ENCODE assay signal across 22 cellular contexts in the genomic region with DNA sequence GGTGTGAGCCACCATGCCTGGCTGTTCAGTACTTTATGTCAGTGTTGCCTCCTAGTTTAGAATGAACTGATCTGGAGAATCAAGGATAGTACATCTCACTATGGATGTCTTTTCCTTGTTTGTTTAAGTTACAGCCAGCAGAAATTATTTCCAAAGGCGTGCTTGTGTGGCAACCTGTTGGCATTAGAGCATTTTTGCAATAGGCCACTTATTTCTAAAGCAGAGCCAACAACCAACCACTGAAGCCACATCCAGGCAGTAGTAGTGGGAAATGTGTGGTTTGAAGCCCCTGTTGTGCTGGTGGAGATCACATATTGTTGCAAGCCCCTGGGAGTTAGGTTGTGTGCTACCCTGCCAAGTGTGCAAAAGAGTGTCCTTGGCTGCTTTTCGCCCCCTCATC. TPM values are rescaled to one million over a fixed set of nuclear protein-coding genes. Genes with fewer than 3 reads are reported as not detected.
DNase-seq lines count a peak whose midpoint lies in the region; ATAC-seq, FAIRE-seq and TF ChIP-seq lines count a peak whose summit lies in the region.
"Had no signal": no experiment of that assay in that cellular context is flagged by ENCODE, and none has a peak within 500 bp of the region (broad histone marks: within the 10 kb centered on the region; RNA-seq: fewer than 3 reads in every experiment).

No MANE protein-coding gene starts in this region.

- CTCF ChIA-PET in HEK293 (lab: Yijun Ruan, JAX) (interaction anchor here (0.6 kb wide), 1 partner anchor 526 kb away, joined by 5 read pairs; no protein-coding TSS in a partner anchor), HepG2 (lab: Yijun Ruan, JAX; ENCODE audit: low intra/inter-chr PET ratio, low total read pairs) (no interaction called here), A673 (lab: Charles Lee) (no interaction called here)

- no peak for TF ChIP-seq POLR2A in HepG2 (IDR thresholded peaks at IDR 0.05; ENCODE audit: insufficient read depth in 1 of 2, low read depth in 2 of 2, low read length in 2 of 2)

- no peak overlapping the region for H3K27ac ChIP-seq in HEK293 (ENCODE audit: extremely low read depth, low read depth, low read length)
- H3K27ac ChIP-seq in astrocyte (ENCODE audit: low read depth, low read length), result no peak overlapping the region
- no peak overlapping the region for H3K27ac ChIP-seq in HepG2 (ENCODE audit: extremely low read length, insufficient read depth, low read length)
- H3K27ac ChIP-seq in thoracic aorta, result peak overlapping the region; percentile 94 to 98
- no peak overlapping the region for H3K27ac ChIP-seq in A673 (ENCODE audit: low read depth, low read length, poor library complexity, severe bottlenecking)

- DNase-seq in astrocyte (ENCODE audit: low read depth) (no peak), HepG2 (ENCODE audit: low spot score) (no peak), thoracic aorta (ENCODE audit: low spot score) (no peak), NCI-H1092 treated with DMSO at 0.1 percent for 48 hours (lab: John Stamatoyannopoulos, UW) (no peak), NCI-H2196 treated with DMSO at 0.1 percent for 48 hours (lab: John Stamatoyannopoulos, UW; ENCODE audit: unreplicated experiment) (no peak), DMS53 treated with DMSO at 0.1 percent for 48 hours (lab: John Stamatoyannopoulos, UW; ENCODE audit: unreplicated experiment) (no peak), A673 (ENCODE audit: low spot score) (no peak)
- DNase-seq: activated B cell treated with CpG ODN at 0.5 μM for 24 hours; anterior cingulate cortex; DMS 273 treated with DMSO at 0.1 percent for 48 hours; immature natural killer cell; KBM-7; NCI-H1436 treated with DMSO at 0.1 percent for 48 hours; NCI-H226; NK-92 treated with Interleukin-12 subunit alpha and Interleukin-12 subunit beta, amount 100 ng/mL, for 24 hours; SIG-M5; T-helper 17 cell had no signal

- POLR2A ChIA-PET in HEK293 (lab: Yijun Ruan, JAX) (no interaction called here), HepG2 (lab: Yijun Ruan, JAX) (no interaction called here), A673 (lab: Charles Lee; ENCODE audit: low non-redundant PET) (no interaction called here)

- no peak for ATAC-seq in HepG2
- no peak for ATAC-seq in thoracic aorta (ENCODE audit: insufficient number of reproducible peaks, low FRiP score, low read depth)
- ATAC-seq: natural killer cell treated with Interleukin-12 subunit alpha and Interleukin-12 subunit beta and Interleukin-15 and Interleukin-18, amount 100 ng/mL, for 72 hours; T-helper 17 cell had no signal

- in situ Hi-C loops in HepG2 (cut with HindIII; ENCODE audit: extremely low pct_ligation_motif_present, low pct_unique_long_range_greater_than_20kb), result no loop called here

- H3K36me3 ChIP-seq in HEK293 (ENCODE audit: control insufficient read depth in 2 of 2, insufficient read depth in 1 of 2, low read length in 2 of 2) (no peaks in the 10 kb centered on the region), astrocyte (ENCODE audit: insufficient read depth, low read length) (no peaks in the 10 kb centered on the region), HepG2 (replicated peaks in 1 of 2; ENCODE audit: control insufficient read depth in 1 of 2, insufficient read depth in 2 of 2, low read length in 2 of 2) (no peaks in the 10 kb centered on the region; a peak in 1 of 5 replicates), thoracic aorta (no peaks in the 10 kb centered on the region), A673 (ENCODE audit: insufficient read depth, low read length, poor library complexity, severe bottlenecking) (no peaks in the 10 kb centered on the region)

- no peak for TF ChIP-seq RAD21 in HepG2 (CRISPR knock-in tag; IDR thresholded peaks at IDR 0.05)

- H3K4me1 ChIP-seq in HEK293 (ENCODE audit: control insufficient read depth, insufficient read depth, low read length), result peaks cover 5% of the 10 kb centered on the region; the same call in 1 of the 2 replicates
- peaks cover 11% of the 10 kb centered on the region for H3K4me1 ChIP-seq in astrocyte (ENCODE audit: insufficient read depth, low read length)
- peaks cover 40% of the 10 kb centered on the region for H3K4me1 ChIP-seq in HepG2 (ENCODE audit: insufficient read depth, low read length)
- peaks cover 33 to 61% of the 10 kb centered on the region in 2 donors for H3K4me1 ChIP-seq in thoracic aorta (ENCODE audit: control insufficient read depth in 1 of 2, low read depth in 2 of 2)
- H3K4me1 ChIP-seq in A673 (ENCODE audit: insufficient read depth, low read length, poor library complexity, severe bottlenecking), result peaks cover 51% of the 10 kb centered on the region

- H3K4me3 Mint-ChIP-seq in astrocyte (ENCODE audit: unreplicated experiment), result peak overlapping the region; percentile 47
- H3K4me3 Mint-ChIP-seq: activated B cell treated with CpG ODN at 0.5 μM for 24 hours; B cell; immature natural killer cell; natural killer cell treated with Interleukin-12 subunit alpha and Interleukin-12 subunit beta and Interleukin-15 and Interleukin-18, amount 100 ng/mL, for 72 hours; T-helper 17 cell had no signal

- no TSS peak for BruUV-seq in HepG2 (replicated peaks; lab: Mats Ljungman, UMichigan)
- no TSS peak for BruUV-seq in A673 (replicated peaks; lab: Mats Ljungman, UMichigan)

- whole genome bisulfite sequencing in HepG2 (ENCODE audit: low lambda C conversion rate), result 94% methylated on average over 2 of the region's 2 CpGs

- H4K20me1 ChIP-seq in astrocyte (ENCODE audit: insufficient read depth, low read length) (peaks cover 56% of the 10 kb centered on the region), HepG2 (ENCODE audit: insufficient read depth, low read length) (0 out of 2 replicates have a peak, but pooled peaks cover 11% of the 10 kb centered on the region)

- H3K4me2 ChIP-seq in astrocyte (ENCODE audit: low read length) (peak overlapping the region; percentile 95), HepG2 (ENCODE audit: low read depth, low read length) (peak overlapping the region; percentile 28)

- H3K9me3 ChIP-seq in HEK293 (ENCODE audit: control insufficient read depth, insufficient read depth, low read depth, low read length), result no peaks in the 10 kb centered on the region
- H3K9me3 ChIP-seq in astrocyte (ENCODE audit: insufficient read depth, low read depth, low read length), result no peaks in the 10 kb centered on the region
- no peaks in the 10 kb centered on the region for H3K9me3 ChIP-seq in HepG2 (ENCODE audit: low read length)
- H3K9me3 ChIP-seq in thoracic aorta, result no peaks in the 10 kb centered on the region
- no peaks in the 10 kb centered on the region for H3K9me3 ChIP-seq in A673 (ENCODE audit: low read depth, low read length, poor library complexity, severe bottlenecking)

- H3K27me3 ChIP-seq in astrocyte (ENCODE audit: insufficient read depth, low read length), result no peaks in the 10 kb centered on the region
- H3K27me3 ChIP-seq in HepG2 (ENCODE audit: control insufficient read depth in 1 of 2, insufficient read depth in 2 of 2, low read length in 2 of 2), result no peaks in the 10 kb centered on the region; a peak in 1 of 5 replicates
- H3K27me3 ChIP-seq in thoracic aorta (replicated peaks; ENCODE audit: insufficient read depth), result no peaks in the 10 kb centered on the region
- no peaks in the 10 kb centered on the region for H3K27me3 ChIP-seq in A673 (replicated peaks; ENCODE audit: insufficient read depth, low read depth, low read length, poor library complexity)

- H3K4me1 Mint-ChIP-seq in astrocyte (ENCODE audit: low read depth, unreplicated experiment), result peaks cover 16% of the 10 kb centered on the region

- H3K79me2 ChIP-seq in astrocyte (ENCODE audit: insufficient read depth, low read length), result peaks cover 84% of the 10 kb centered on the region
- peaks cover 77% of the 10 kb centered on the region for H3K79me2 ChIP-seq in HepG2 (ENCODE audit: insufficient read depth, low read length)

- H3K36me3 Mint-ChIP-seq in astrocyte (ENCODE audit: low read depth, unreplicated experiment), result peaks cover 10% of the 10 kb centered on the region
- H3K36me3 Mint-ChIP-seq: immature natural killer cell; natural killer cell treated with Interleukin-12 subunit alpha and Interleukin-12 subunit beta and Interleukin-15 and Interleukin-18, amount 100 ng/mL, for 72 hours had no signal

- TF ChIP-seq CTCF in HEK293 (tag by site-specific recombination; IDR thresholded peaks at IDR 0.05), result no peak
- TF ChIP-seq CTCF in astrocyte (IDR thresholded peaks at IDR 0.05; ENCODE audit: insufficient read depth, low read depth, low read length), result no peak
- TF ChIP-seq CTCF in HepG2 (CRISPR knock-in tag; IDR thresholded peaks at IDR 0.05), result no peak
- TF ChIP-seq CTCF in thoracic aorta (IDR thresholded peaks at IDR 0.05), result no peak
- TF ChIP-seq CTCF in A673 (conservative IDR thresholded peaks at IDR 0.05; ENCODE audit: low read depth, low read length), result no peak

- H3K4me3 ChIP-seq in HEK293 (ENCODE audit: low read depth, low read length) (no peak overlapping the region), astrocyte (ENCODE audit: insufficient read depth, low read depth, low read length) (no peak overlapping the region), HepG2 (replicated peaks in 1 of 3; ENCODE audit: insufficient read depth in 1 of 3, low read depth in 2 of 3, low read length in 3 of 3) (no peak overlapping the region; a peak in 1 of 6 replicates), thoracic aorta (peak overlapping the region; percentile 96), A673 (ENCODE audit: low read depth, low read length, poor library complexity, severe bottlenecking) (no peak overlapping the region)

- H2AFZ ChIP-seq in astrocyte (ENCODE audit: low read depth, low read length), result no peak overlapping the region
- H2AFZ ChIP-seq in HepG2 (ENCODE audit: low read length), result no peak overlapping the region

- no peaks in the 10 kb centered on the region for H3K27me3 Mint-ChIP-seq in astrocyte (ENCODE audit: low read depth, unreplicated experiment)
- H3K27me3 Mint-ChIP-seq: activated B cell treated with CpG ODN at 0.5 μM for 24 hours; B cell; natural killer cell treated with Interleukin-12 subunit alpha and Interleukin-12 subunit beta and Interleukin-15 and Interleukin-18, amount 100 ng/mL, for 72 hours; T-helper 17 cell had no signal

- no peak overlapping the region for H3K27ac Mint-ChIP-seq in astrocyte (ENCODE audit: unreplicated experiment)
- H3K27ac Mint-ChIP-seq: activated B cell treated with CpG ODN at 0.5 μM for 24 hours; B cell; immature natural killer cell; natural killer cell treated with Interleukin-12 subunit alpha and Interleukin-12 subunit beta and Interleukin-15 and Interleukin-18, amount 100 ng/mL, for 72 hours; T-helper 17 cell had no signal

- FAIRE-seq in astrocyte (lab: Jason Lieb, UNC) (no peak), HepG2 (lab: Jason Lieb, UNC) (no peak)
- FAIRE-seq: colon, GM18507 had no signal

- intact Hi-C loops in HepG2 (cut with micrococcal nuclease; ENCODE audit: unreplicated experiment), result loop anchor here (5.0 kb wide), 2 partner anchors 43 to 63 kb away; no protein-coding TSS in a partner anchor
- intact Hi-C loops in A673 (cut with micrococcal nuclease; ENCODE audit: unreplicated experiment), result no loop called here

- H3K9ac ChIP-seq in astrocyte (ENCODE audit: low read length), result no peak overlapping the region
- no peak overlapping the region for H3K9ac ChIP-seq in HepG2 (ENCODE audit: insufficient read depth, low read depth, low read length)

- no peaks in the 10 kb centered on the region for H3K9me3 Mint-ChIP-seq in astrocyte (ENCODE audit: unreplicated experiment)
- H3K9me3 Mint-ChIP-seq: activated B cell treated with CpG ODN at 0.5 μM for 24 hours; immature natural killer cell; natural killer cell treated with Interleukin-12 subunit alpha and Interleukin-12 subunit beta and Interleukin-15 and Interleukin-18, amount 100 ng/mL, for 72 hours had no signal

- TF ChIP-seq EP300 in HepG2 (IDR thresholded peaks at IDR 0.05; ENCODE audit: low read depth in 2 of 2, low read length in 2 of 2), result no peak
- no peak for TF ChIP-seq EP300 in HepG2 (CRISPR knock-in tag; IDR thresholded peaks at IDR 0.05; ENCODE audit: borderline replicate concordance)

RNA-seq across cellular contexts. Expression of a gene that starts 3.7 kb away (rescaled TPM):
- 111 and 113 TPM in 2 replicates for total RNA-seq in astrocyte
- total RNA-seq in HepG2 (2016; rRNA removed; fragmentation: Illumina TruSeq; extraction: Trizol), result 45.8 and 57.1 TPM in 2 replicates
- 10.4 and 10.9 TPM in 2 replicates for total RNA-seq in HepG2 (2016; cell fraction: cytosol; rRNA removed; fragmentation: Illumina TruSeq; extraction: Trizol; ENCODE audit: low read depth)
- 46.6 and 56.5 TPM in 2 replicates for total RNA-seq in HepG2 (2016; cell fraction: insoluble cytoplasmic fraction; rRNA removed; fragmentation: Illumina TruSeq; extraction: Trizol)
- total RNA-seq in HepG2 (2016; cell fraction: membrane; rRNA removed; fragmentation: Illumina TruSeq; extraction: Trizol), result 24.2 and 24.6 TPM in 2 replicates
- 64.7 and 71.5 TPM in 2 replicates for total RNA-seq in HepG2 (2016; cell fraction: nucleus; rRNA removed; fragmentation: Illumina TruSeq; extraction: Trizol)
- 30.3 and 37.8 TPM in 2 replicates for polyA plus RNA-seq in HepG2 (2011; rRNA removed)
- 22.9 and 31.2 TPM in 2 replicates for polyA plus RNA-seq in HepG2 (2011; cell fraction: cytosol; rRNA removed)
- 13.8 and 15.5 TPM in 2 replicates for polyA plus RNA-seq in HepG2 (2011; cell fraction: nucleus; rRNA removed)
- polyA plus RNA-seq in HepG2 (2012), result 41.1 and 43.6 TPM in 2 replicates
- 2.1 and 2.3 TPM in 2 replicates for polyA plus RNA-seq in HepG2 (2016; cell fraction: cytosol; fragmentation: Illumina TruSeq; extraction: Trizol; ENCODE audit: low read depth)
- polyA plus RNA-seq in HepG2 (2016; cell fraction: insoluble cytoplasmic fraction; fragmentation: Illumina TruSeq; extraction: Trizol; ENCODE audit: low read depth), result 36.6 and 38.9 TPM in 2 replicates
- polyA plus RNA-seq in HepG2 (2016; cell fraction: membrane; fragmentation: Illumina TruSeq; extraction: Trizol; ENCODE audit: low read depth), result 8.9 and 9.1 TPM in 2 replicates
- 48.3 and 49.0 TPM in 2 replicates for polyA plus RNA-seq in HepG2 (2016; cell fraction: nucleus; fragmentation: Illumina TruSeq; extraction: Trizol; ENCODE audit: insufficient read depth, low read depth)
- polyA minus RNA-seq in HepG2 (2011; rRNA and poly(A)+ RNA removed; ENCODE audit: low replicate concordance), result 21.5 and 54.3 TPM in 2 replicates
- polyA minus RNA-seq in HepG2 (2011; cell fraction: cytosol; rRNA and poly(A)+ RNA removed), result 52.1 and 54.6 TPM in 2 replicates
- 50.3 and 60.4 TPM in 2 replicates for polyA minus RNA-seq in HepG2 (2011; cell fraction: nucleus; rRNA and poly(A)+ RNA removed)
- total RNA-seq in thoracic aorta, result 100 to 1,000 TPM; 114 to 139 TPM
- 59.3 TPM in 2 replicates for total RNA-seq in A673 (2021)

Comparison
In these comparisons a context has a peak if more than half of its experiments do, and no peak if none do; other contexts are left out.
1. H3K27ac ChIP-seq: peak in thoracic aorta (2 of 2); none in HEK293 (single experiment), astrocyte (single experiment), HepG2 (single experiment) and A673 (single experiment).